ENCODE assay signal across 8 cellular contexts in genomic region chr2:96549967-96550786, GRCh38. TPM values are rescaled to one million over a fixed set of nuclear protein-coding genes. Genes with fewer than 3 reads are reported as not detected.
A peak's percentile ranks its signal among the peaks of the same experiment; 100 is the strongest.
DNase-seq lines count a peak whose midpoint lies in the region; ATAC-seq, FAIRE-seq and TF ChIP-seq lines count a peak whose summit lies in the region.

No MANE protein-coding gene starts in this region.

- H2BK12ac ChIP-seq in H1 (ENCODE audit: low read depth, low read length), result 0 out of 2 replicates have a peak overlapping the region, but pooled peaks have one; percentile 50

- WGBS in H1 (ENCODE audit: extremely low coverage in 1 of 2, insufficient coverage in 1 of 2, insufficient read length in 1 of 2, insufficient replicate concordance in 2 of 2, low coverage in 1 of 2, low lambda C conversion rate in 2 of 2, missing lambda C conversion rate in 1 of 2), 2 experiments, result 48% methylated on average over 52 of the region's 61 CpGs; no CpG with 5 or more reads in 1 of the 2 experiments

- no peaks in the 10 kb centered on the region for H3K27me3 Mint-ChIP-seq in nephron progenitor cell (ENCODE audit: low read depth, poor library complexity)
- H3K27me3 Mint-ChIP-seq in naive thymus-derived CD8-positive, alpha-beta T cell, result no peaks in the 10 kb centered on the region

- peak overlapping the region in 1 of 4 experiments; percentile 19; a peak in 2 of 8 replicates for H3K4me3 ChIP-seq in H1 (ENCODE audit: extremely low read depth in 1 of 4, insufficient read depth in 2 of 4, low read depth in 3 of 4, low read length in 4 of 4)

- no peak overlapping the region for H3K4me3 Mint-ChIP-seq in nephron progenitor cell
- peak overlapping the region in 1 of 10 donors; percentile 18 for H3K4me3 Mint-ChIP-seq in naive thymus-derived CD8-positive, alpha-beta T cell

- peaks cover 0 to 2% (median 0%) of the 10 kb centered on the region in 4 experiments; a peak in 3 of 7 replicates for H3K27me3 ChIP-seq in H1 (replicated peaks in 1 of 4; ENCODE audit: control insufficient read depth in 3 of 4, extremely low read depth in 1 of 4, insufficient read depth in 3 of 4, low read length in 3 of 4)

- TF ChIP-seq EP300 in H1 (IDR thresholded peaks at IDR 0.05; ENCODE audit: borderline replicate concordance in 1 of 2, low read depth in 2 of 2, low read length in 2 of 2), result no peak

- peaks cover 4% of the 10 kb centered on the region for H3K36me3 Mint-ChIP-seq in nephron progenitor cell (ENCODE audit: low read depth)
- H3K36me3 Mint-ChIP-seq in naive thymus-derived CD8-positive, alpha-beta T cell, result peaks cover 0 to 40% (median 2%) of the 10 kb centered on the region in 3 donors

- H2AK5ac ChIP-seq in H1 (ENCODE audit: low read depth, low read length), result no peak overlapping the region

- POLR2A ChIA-PET in H1 (lab: Charles Lee; ENCODE audit: partially characterized antibody), result interaction anchor here (5.4 kb wide), 1 partner anchor 11 kb away, joined by 33 read pairs; the partner anchor contains the start of gene ARID5A
- POLR2A ChIA-PET in naive thymus-derived CD8-positive, alpha-beta T cell (lab: Charles Lee), result interaction anchor here (1.0 to 4.4 kb wide), 3 partner anchors 11 to 22 kb away, joined by 3 to 52 read pairs (median 3); partner anchors contain the start of gene ARID5A

- H3K18ac ChIP-seq in H1 (ENCODE audit: extremely low read depth, low read length), result no peak overlapping the region; the same call in 1 of the 2 replicates

- no peak overlapping the region for H4K5ac ChIP-seq in H1 (ENCODE audit: insufficient read length, low read depth, low read length)

- no peak for FAIRE-seq in H1 (lab: Jason Lieb, UNC)

- TF ChIP-seq RAD21 in H1 (IDR thresholded peaks at IDR 0.05 in 1 of 2, conservative IDR thresholded peaks at IDR 0.05 in 1 of 2; ENCODE audit: low read depth in 2 of 2, low read length in 2 of 2), result peak; percentile 65 to 79

- H3K79me1 ChIP-seq in H1 (ENCODE audit: low read depth, low read length), result no peaks in the 10 kb centered on the region

- no peak overlapping the region for H3K23ac ChIP-seq in H1 (ENCODE audit: insufficient read length)

- peak overlapping the region; percentile 29; the same call in 1 of the 2 replicates for H2BK15ac ChIP-seq in H1 (ENCODE audit: low read length)

- no peaks in the 10 kb centered on the region for H3K79me2 ChIP-seq in H1 (ENCODE audit: control insufficient read depth in 1 of 2, insufficient read depth in 2 of 2, low read length in 2 of 2)

- H3K4me1 Mint-ChIP-seq in nephron progenitor cell, result peaks cover 7% of the 10 kb centered on the region
- H3K4me1 Mint-ChIP-seq in naive thymus-derived CD8-positive, alpha-beta T cell, result peaks cover 21 to 51% (median 39%) of the 10 kb centered on the region in 4 donors

- H3K9ac ChIP-seq in H1 (replicated peaks in 1 of 4; ENCODE audit: extremely low read depth in 1 of 4, low read depth in 3 of 4, low read length in 3 of 4), result no peak overlapping the region

- peaks cover 0 to 2% of the 10 kb centered on the region in 2 experiments for H4K20me1 ChIP-seq in H1 (replicated peaks in 1 of 2; ENCODE audit: control insufficient read depth in 1 of 2, insufficient read depth in 2 of 2, low read length in 2 of 2)

- H4K91ac ChIP-seq in H1 (replicated peaks; ENCODE audit: insufficient read length, low read length), result no peak overlapping the region

- 0 out of 2 replicates have a peak, but pooled peaks cover 1% of the 10 kb centered on the region for H3K23me2 ChIP-seq in H1 (ENCODE audit: low read depth, low read length)

- H4K8ac ChIP-seq in H1 (ENCODE audit: extremely low read depth, insufficient read depth, low read length), result peak overlapping the region; percentile 83

- no peak overlapping the region for H3K14ac ChIP-seq in H1 (ENCODE audit: insufficient read length)

- H3K4ac ChIP-seq in H1 (replicated peaks; ENCODE audit: insufficient read length, low read depth, low read length), result no peak overlapping the region

- peaks cover 0 to 5% of the 10 kb centered on the region in 2 experiments; a peak in 1 of 4 replicates for H3K9me3 ChIP-seq in H1 (ENCODE audit: insufficient read depth in 2 of 2, low read depth in 1 of 2, low read length in 1 of 2)

- no peak overlapping the region for H3K27ac Mint-ChIP-seq in nephron progenitor cell
- H3K27ac Mint-ChIP-seq in naive thymus-derived CD8-positive, alpha-beta T cell, result peak overlapping the region in 2 of 10 donors; percentile 40 to 56

- no peak overlapping the region for H2BK20ac ChIP-seq in H1 (ENCODE audit: low read length)

- peak in 2 of 3 experiments; percentile 74 to 98; a peak in 3 of 4 replicates for TF ChIP-seq CTCF in H1 (IDR thresholded peaks at IDR 0.05; ENCODE audit: control extremely low read depth in 1 of 3, insufficient read depth in 1 of 3, low read depth in 1 of 3, low read length in 3 of 3)
- TF ChIP-seq CTCF in nephron progenitor cell (IDR thresholded peaks at IDR 0.05), result peak; percentile 26

- no peak for TF ChIP-seq POLR2A in H1 (IDR thresholded peaks at IDR 0.05; ENCODE audit: control extremely low read depth in 1 of 2, low read depth in 2 of 2, low read length in 2 of 2)

- H2BK120ac ChIP-seq in H1 (replicated peaks; ENCODE audit: low read depth, low read length), result no peak overlapping the region

- H3K4me2 ChIP-seq in H1 (ENCODE audit: insufficient read depth in 1 of 2, low read depth in 2 of 2, low read length in 2 of 2), result peak overlapping the region in 1 of 2 experiments; percentile 53; a peak in 3 of 4 replicates

- peaks cover 2 to 23% (median 7%) of the 10 kb centered on the region in 4 experiments; a peak in 6 of 7 replicates for H3K4me1 ChIP-seq in H1 (replicated peaks in 1 of 4; ENCODE audit: control insufficient read depth in 3 of 4, insufficient read depth in 4 of 4, low read length in 3 of 4)

- DNase-seq in COLO668 (lab: John Stamatoyannopoulos, UW; ENCODE audit: unreplicated experiment) (peak; percentile 40), NCI-H2029 treated with DMSO at 0.1 percent for 48 hours (lab: John Stamatoyannopoulos, UW) (peak; percentile 31), H1 (ENCODE audit: low read depth in 1 of 2, low spot score in 2 of 2) (peak; percentile 71 to 96), nephron progenitor cell (no peak)
- DNase-seq in naive thymus-derived CD8-positive, alpha-beta T cell, result no peak

- peaks cover 9% of the 10 kb centered on the region for H3K9me3 Mint-ChIP-seq in nephron progenitor cell
- no peaks in the 10 kb centered on the region for H3K9me3 Mint-ChIP-seq in naive thymus-derived CD8-positive, alpha-beta T cell

- H3K56ac ChIP-seq in H1 (replicated peaks; ENCODE audit: insufficient read length, low read depth, low read length), result no peak overlapping the region

- H3K36me3 ChIP-seq in H1 (ENCODE audit: control insufficient read depth in 2 of 4, insufficient read depth in 4 of 4, low read length in 3 of 4), result no peaks in the 10 kb centered on the region

- no peak overlapping the region for H2BK5ac ChIP-seq in H1 (ENCODE audit: low read depth, low read length)

- no peak overlapping the region for H3K27ac ChIP-seq in H1 (ENCODE audit: low read depth, low read length)

- ATAC-seq in GM18858 (IDR thresholded peaks at IDR 0.05; ENCODE audit: unreplicated experiment) (no peak), GM18861 (IDR thresholded peaks at IDR 0.05; ENCODE audit: unreplicated experiment) (no peak), HG02938 (IDR thresholded peaks at IDR 0.05; ENCODE audit: unreplicated experiment) (no peak)
- no peak for ATAC-seq in naive thymus-derived CD8-positive, alpha-beta T cell

- CTCF ChIA-PET in H1 (lab: Charles Lee; ENCODE audit: partially characterized antibody), result interaction anchor here (0.6 to 13.1 kb wide), 32 partner anchors 9 to 306 kb away, joined by 3 to 361 read pairs (median 4); partner anchors contain the start of gene ARID5A

- no peak overlapping the region for H2AFZ ChIP-seq in H1 (ENCODE audit: low read length)

TF ChIP-seq in H1, 55 proteins besides CTCF, POLR2A, EP300 and RAD21 (continues in another document):
- peak; percentile 7; the same call in 1 of the 2 replicates for TF ChIP-seq EGR1 (IDR thresholded peaks at IDR 0.05; ENCODE audit: borderline replicate concordance, low read depth, low read length)
- TF ChIP-seq SIN3A (conservative IDR thresholded peaks at IDR 0.05 in 1 of 2, IDR thresholded peaks at IDR 0.05 in 1 of 2; ENCODE audit: low read depth in 1 of 2, low read length in 2 of 2), result peak in 1 of 2 experiments; percentile 63; a peak in 1 of 4 replicates
- peak; percentile 50; the same call in 1 of the 2 replicates for TF ChIP-seq FOSL1 (IDR thresholded peaks at IDR 0.05; ENCODE audit: insufficient read depth, low read depth, low read length)
- TF ChIP-seq TEAD4 (IDR thresholded peaks at IDR 0.05; ENCODE audit: low read depth, low read length), result no peak

RNA-seq across cellular contexts. Expression of gene ARID5A, which starts 13.6 kb away (rescaled TPM):
- 4.4 and 5.3 TPM in 2 replicates for total RNA-seq in H1 (2021; fragmentation: NEBNext Ultra II Directional; extraction: Animal tissue kit (Norgen Biotek cat#: 25700))
- 3.3 and 3.8 TPM in 2 replicates for polyA plus RNA-seq in H1 (2011; rRNA removed)
- polyA plus RNA-seq in H1 (2011; cell fraction: cytosol; rRNA removed), result 2.8 TPM
- 5.1 TPM for polyA plus RNA-seq in H1 (2011; cell fraction: nucleus; rRNA removed)
- 1.8 to 4.2 TPM (median 3.5 TPM) in 4 replicates for polyA plus RNA-seq in H1 (2012, experiment 1 of 2)
- polyA plus RNA-seq in H1 (2012, experiment 2 of 2), result 3.3 TPM
- polyA plus RNA-seq in H1 (2013, experiment 1 of 2), result 4.2 TPM
- 4.2 TPM for polyA plus RNA-seq in H1 (2013, experiment 2 of 2)
- 0.76 and 1.4 TPM in 2 replicates for polyA minus RNA-seq in H1 (2011; rRNA and poly(A)+ RNA removed)
- polyA minus RNA-seq in H1 (2011; cell fraction: cytosol; rRNA and poly(A)+ RNA removed), result 4.3 TPM
- polyA minus RNA-seq in H1 (2011; cell fraction: nucleus; rRNA and poly(A)+ RNA removed), result 3.3 TPM
- 100 to 1,000 TPM; 100 to 108 TPM for total RNA-seq in naive thymus-derived CD8-positive, alpha-beta T cell
- 100 to 1,000 TPM in 1 of 3 donors, 10 to 100 TPM in 2; 41.7 to 101 (median 55.2) TPM for polyA plus RNA-seq in naive thymus-derived CD8-positive, alpha-beta T cell

RNA-seq across cellular contexts. Expression of gene NEURL3, which starts 45.0 kb away (rescaled TPM):
- total RNA-seq in H1 (2021; fragmentation: NEBNext Ultra II Directional; extraction: Animal tissue kit (Norgen Biotek cat#: 25700)), result not detected in 2 replicates
- polyA plus RNA-seq in H1 (2011; rRNA removed), result 0.03 TPM in 1 of 2 replicates, not detected in the other
- polyA plus RNA-seq in H1 (2011; cell fraction: cytosol; rRNA removed), result not detected
- not detected for polyA plus RNA-seq in H1 (2011; cell fraction: nucleus; rRNA removed)
- not detected in 4 replicates for polyA plus RNA-seq in H1 (2012, experiment 1 of 2)
- polyA plus RNA-seq in H1 (2012, experiment 2 of 2), result not detected
- not detected for polyA plus RNA-seq in H1 (2013, experiment 1 of 2)
- polyA plus RNA-seq in H1 (2013, experiment 2 of 2), result not detected
- not detected in 2 replicates for polyA minus RNA-seq in H1 (2011; rRNA and poly(A)+ RNA removed)
- not detected for polyA minus RNA-seq in H1 (2011; cell fraction: cytosol; rRNA and poly(A)+ RNA removed)
- not detected for polyA minus RNA-seq in H1 (2011; cell fraction: nucleus; rRNA and poly(A)+ RNA removed)
- under 1 TPM in 1 of 2 experiments, not detected in 1; 0.39 TPM for total RNA-seq in naive thymus-derived CD8-positive, alpha-beta T cell
- under 1 TPM in 1 of 3 donors, not detected in 2; 0.16 TPM for polyA plus RNA-seq in naive thymus-derived CD8-positive, alpha-beta T cell

Comparison
In these comparisons a context has a peak if more than half of its experiments do, and no peak if none do; other contexts are left out.
1. DNase-seq: peak in COLO668 (single experiment), NCI-H2029 treated with DMSO at 0.1 percent for 48 hours (single experiment) and H1 (2 of 2); none in nephron progenitor cell (single experiment) and naive thymus-derived CD8-positive, alpha-beta T cell (0 of 10).
2. RNA of gene ARID5A, which starts 13.6 kb away (total RNA-seq): 100 to 108 TPM in naive thymus-derived CD8-positive, alpha-beta T cell; 4.4 to 5.3 TPM in H1; every median in the first group is over 10 times any median in the second.